ENCODE assay signal across 11 cellular contexts in genomic region chr17:69466905-69467630, GRCh38. TPM values are rescaled to one million over a fixed set of nuclear protein-coding genes. Genes with fewer than 3 reads are reported as not detected.
A peak's percentile ranks its signal among the peaks of the same experiment; 100 is the strongest.
DNase-seq lines count a peak whose midpoint lies in the region; ATAC-seq, FAIRE-seq and TF ChIP-seq lines count a peak whose summit lies in the region.
"Had no signal": no experiment of that assay in that cellular context is flagged by ENCODE, and none has a peak within 500 bp of the region (broad histone marks: within the 10 kb centered on the region; RNA-seq: fewer than 3 reads in every experiment).

No MANE protein-coding gene starts in this region.

- no peaks in the 10 kb centered on the region for H3K4me1 ChIP-seq in upper lobe of right lung

- no peak for ATAC-seq in upper lobe of right lung
- ATAC-seq: activated CD8-positive, alpha-beta memory T cell treated with anti-CD3 and anti-CD28 coated beads, Interleukin-2, amount 10 ng/mL, durations not matched to agents 7 days and 5 days had no signal

- H3K4me3 ChIP-seq in bronchial epithelial cell (ENCODE audit: low read depth, low read length) = no peak overlapping the region
- no peak overlapping the region for H3K4me3 ChIP-seq in upper lobe of right lung
- H3K4me3 ChIP-seq: cardiac muscle cell had no signal

- no peaks in the 10 kb centered on the region for H3K27me3 Mint-ChIP-seq in activated T-helper 2 cell treated with anti-CD3 and anti-CD28 coated beads, Interferon-gamma antibody, Interleukin-2, Interleukin-4, amounts not matched to agents 10 μg/mL and 5 μg/mL and 100 μg/mL, durations not matched to agents 14 hours and 24 hours and 36 hours (ENCODE audit: low read depth)
- H3K27me3 Mint-ChIP-seq: activated CD8-positive, alpha-beta memory T cell treated with anti-CD3 and anti-CD28 coated beads, Interleukin-2, amount 10 ng/mL, durations not matched to agents 7 days and 5 days had no signal

- no peaks in the 10 kb centered on the region for H3K9me3 ChIP-seq in upper lobe of right lung

- no peaks in the 10 kb centered on the region for H3K27me3 ChIP-seq in bronchial epithelial cell (ENCODE audit: control insufficient read depth, insufficient read depth, low read length)
- H3K27me3 ChIP-seq in upper lobe of right lung = no peaks in the 10 kb centered on the region
- H3K27me3 ChIP-seq: cardiac muscle cell had no signal

- H3K27ac ChIP-seq in upper lobe of right lung = no peak overlapping the region
- H3K27ac ChIP-seq: cardiac muscle cell had no signal

- H3K9me3 Mint-ChIP-seq in activated T-helper 2 cell treated with anti-CD3 and anti-CD28 coated beads, Interferon-gamma antibody, Interleukin-2, Interleukin-4, amounts not matched to agents 10 μg/mL and 5 μg/mL and 100 μg/mL, durations not matched to agents 14 hours and 24 hours and 36 hours = no peaks in the 10 kb centered on the region

- intact Hi-C loops in upper lobe of right lung (cut with DNase I) = no loop called here
- intact Hi-C loops in activated T-helper 2 cell treated with anti-CD3 and anti-CD28 coated beads, Interferon-gamma antibody, Interleukin-2, Interleukin-4, amounts not matched to agents 10 μg/mL and 5 μg/mL and 100 μg/mL, durations not matched to agents 14 hours and 24 hours and 36 hours (cut with micrococcal nuclease) = no loop called here

- H3K36me3 Mint-ChIP-seq in activated T-helper 2 cell treated with anti-CD3 and anti-CD28 coated beads, Interferon-gamma antibody, Interleukin-2, Interleukin-4, amounts not matched to agents 10 μg/mL and 5 μg/mL and 100 μg/mL, durations not matched to agents 14 hours and 24 hours and 36 hours (ENCODE audit: low read depth) = no peaks in the 10 kb centered on the region
- H3K36me3 Mint-ChIP-seq: activated CD8-positive, alpha-beta memory T cell treated with anti-CD3 and anti-CD28 coated beads, Interleukin-2, amount 10 ng/mL, durations not matched to agents 7 days and 5 days had no signal

- no peak overlapping the region for H3K4me3 Mint-ChIP-seq in activated T-helper 2 cell treated with anti-CD3 and anti-CD28 coated beads, Interferon-gamma antibody, Interleukin-2, Interleukin-4, amounts not matched to agents 10 μg/mL and 5 μg/mL and 100 μg/mL, durations not matched to agents 14 hours and 24 hours and 36 hours (ENCODE audit: low read depth)
- H3K4me3 Mint-ChIP-seq: activated CD8-positive, alpha-beta memory T cell treated with anti-CD3 and anti-CD28 coated beads, Interleukin-2, amount 10 ng/mL, durations not matched to agents 7 days and 5 days had no signal

- no peak overlapping the region for H3K27ac Mint-ChIP-seq in activated T-helper 2 cell treated with anti-CD3 and anti-CD28 coated beads, Interferon-gamma antibody, Interleukin-2, Interleukin-4, amounts not matched to agents 10 μg/mL and 5 μg/mL and 100 μg/mL, durations not matched to agents 14 hours and 24 hours and 36 hours
- H3K27ac Mint-ChIP-seq: activated CD8-positive, alpha-beta memory T cell treated with anti-CD3 and anti-CD28 coated beads, Interleukin-2, amount 10 ng/mL, durations not matched to agents 7 days and 5 days had no signal

- peaks cover 1% of the 10 kb centered on the region for H3K4me1 Mint-ChIP-seq in activated T-helper 2 cell treated with anti-CD3 and anti-CD28 coated beads, Interferon-gamma antibody, Interleukin-2, Interleukin-4, amounts not matched to agents 10 μg/mL and 5 μg/mL and 100 μg/mL, durations not matched to agents 14 hours and 24 hours and 36 hours (ENCODE audit: low read depth)
- H3K4me1 Mint-ChIP-seq: activated CD8-positive, alpha-beta memory T cell treated with anti-CD3 and anti-CD28 coated beads, Interleukin-2, amount 10 ng/mL, durations not matched to agents 7 days and 5 days had no signal

- H3K36me3 ChIP-seq in bronchial epithelial cell (ENCODE audit: control insufficient read depth, insufficient read depth, low read length) = no peaks in the 10 kb centered on the region
- H3K36me3 ChIP-seq in upper lobe of right lung = no peaks in the 10 kb centered on the region
- H3K36me3 ChIP-seq: cardiac muscle cell had no signal

- peak; percentile 37 for DNase-seq in AG20443 (ENCODE audit: low spot score)
- peak; percentile 37 for DNase-seq in HK-2 (ENCODE audit: unreplicated experiment)
- peak; percentile 30 for DNase-seq in bronchial epithelial cell (ENCODE audit: low read depth)
- DNase-seq in islet precursor cell = peak; percentile 89
- DNase-seq in RPMI8226 = no peak
- no peak for DNase-seq in upper lobe of right lung
- no peak for DNase-seq in NCI-H187 (lab: John Stamatoyannopoulos, UW)
- no peak for DNase-seq in activated T-helper 2 cell treated with anti-CD3 and anti-CD28 coated beads, Interferon-gamma antibody, Interleukin-2, Interleukin-4, amounts not matched to agents 10 μg/mL and 5 μg/mL and 100 μg/mL, durations not matched to agents 14 hours and 24 hours and 36 hours (ENCODE audit: low spot score)
- DNase-seq: activated CD8-positive, alpha-beta memory T cell treated with anti-CD3 and anti-CD28 coated beads, Interleukin-2, amount 10 ng/mL, durations not matched to agents 7 days and 5 days; SHP77 had no signal

- FAIRE-seq in bronchial epithelial cell (lab: Jason Lieb, UNC) = no peak

- TF ChIP-seq CTCF in bronchial epithelial cell (IDR thresholded peaks at IDR 0.05; ENCODE audit: insufficient read depth, low read length, severe bottlenecking) (no peak), upper lobe of right lung (IDR thresholded peaks at IDR 0.05) (no peak)

RNA-seq across cellular contexts. Expression of gene MAP2K6, which starts 52.6 kb away (rescaled TPM):
- total RNA-seq in bronchial epithelial cell = 0.13 and 0.26 TPM in 2 replicates
- 4.7 TPM for total RNA-seq in upper lobe of right lung
- 3.1 and 3.6 TPM in 2 replicates for total RNA-seq in activated T-helper 2 cell treated with anti-CD3 and anti-CD28 coated beads, Interferon-gamma antibody, Interleukin-2, Interleukin-4, amounts not matched to agents 10 μg/mL and 5 μg/mL and 100 μg/mL, durations not matched to agents 14 hours and 24 hours and 36 hours

Comparison
In these comparisons a context has a peak if more than half of its experiments do, and no peak if none do; other contexts are left out.
1. DNase-seq: peak in AG20443 (single experiment), HK-2 (single experiment), bronchial epithelial cell (single experiment) and islet precursor cell (single experiment); none in RPMI8226 (single experiment), upper lobe of right lung (single experiment), NCI-H187 (0 of 2) and activated T-helper 2 cell treated with anti-CD3 and anti-CD28 coated beads, Interferon-gamma antibody, Interleukin-2, Interleukin-4, amounts not matched to agents 10 μg/mL and 5 μg/mL and 100 μg/mL, durations not matched to agents 14 hours and 24 hours and 36 hours (single experiment).